ENCODE assay signal across 27 cellular contexts in the genomic region with DNA sequence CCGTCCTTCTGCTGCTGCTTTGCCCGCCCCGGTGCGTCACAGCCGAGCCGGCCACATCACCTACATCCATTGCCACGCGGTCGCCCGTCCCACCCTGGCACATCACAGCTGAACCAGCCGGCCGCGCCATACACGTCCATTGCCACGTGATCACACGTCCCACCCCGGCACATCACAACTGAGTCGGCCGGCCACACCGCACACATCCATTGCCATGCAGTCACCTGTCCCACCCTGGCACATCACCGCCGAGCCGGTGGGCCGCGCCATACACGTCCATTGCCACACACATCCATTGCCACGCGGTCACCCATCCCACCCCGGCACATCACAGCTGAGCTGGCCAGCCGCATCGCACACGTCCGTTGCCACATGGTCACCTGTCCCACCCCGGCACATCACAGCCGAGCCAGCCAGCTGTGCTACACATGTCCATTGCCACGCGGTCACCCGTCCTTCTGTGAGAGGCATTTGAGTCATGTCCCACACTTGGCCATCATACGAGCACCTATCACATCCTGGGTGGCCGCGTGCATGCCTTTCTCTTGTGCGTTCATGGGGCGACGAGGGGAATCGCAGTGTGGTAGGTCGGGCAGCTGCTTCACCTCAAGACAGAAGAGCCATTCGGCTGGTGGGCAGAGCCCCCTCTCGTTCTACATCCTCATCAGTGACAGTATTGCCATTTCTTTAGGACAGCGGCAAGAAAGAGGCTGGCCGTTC.
"Had no signal": no experiment of that assay in that cellular context is flagged by ENCODE, and none has a peak within 500 bp of the region (broad histone marks: within the 10 kb centered on the region; RNA-seq: fewer than 3 reads in every experiment).

No MANE protein-coding gene starts in this region.

- H3K4me1 ChIP-seq: adrenal gland, parathyroid adenoma, thyroid gland had no signal

- H3K9ac ChIP-seq: parathyroid adenoma had no signal

- H3K27ac ChIP-seq: adrenal gland, epithelial cell of prostate, parathyroid adenoma, thyroid gland had no signal

- H3K36me3 ChIP-seq: adrenal gland, thyroid gland had no signal

- ATAC-seq: activated CD4-positive, alpha-beta T cell treated with anti-CD3 and anti-CD28 coated beads for 36 hours; left lobe of liver; T-helper 17 cell had no signal

- H3K27ac Mint-ChIP-seq: activated B cell treated with CpG ODN at 0.5 μM for 24 hours; activated CD4-positive, alpha-beta T cell treated with anti-CD3 and anti-CD28 coated beads for 36 hours; activated naive CD8-positive, alpha-beta T cell; activated T-cell treated with anti-CD3 and anti-CD28 coated beads, Interleukin-2, amount 50 U/mL, for 24 hours; activated T-helper 2 cell treated with anti-CD3 and anti-CD28 coated beads, Interferon-gamma antibody, Interleukin-2, Interleukin-4, amounts not matched to agents 10 μg/mL and 5 μg/mL and 100 μg/mL, durations not matched to agents 14 hours and 24 hours and 36 hours; nephron; stimulated activated naive CD8-positive, alpha-beta T cell treated with anti-CD3 and anti-CD28 coated beads, Interleukin-15, Interleukin-2, amounts not matched to agents 100 ng/mL and 50 ng/mL, for 24 hours; T-helper 17 cell had no signal

- H3K79me2 ChIP-seq: parathyroid adenoma had no signal

- H3K36me3 Mint-ChIP-seq: activated naive CD8-positive, alpha-beta T cell had no signal

- H2AFZ ChIP-seq: parathyroid adenoma had no signal

- FAIRE-seq: astrocyte, keratinocyte had no signal

- H3K27me3 Mint-ChIP-seq: activated CD4-positive, alpha-beta T cell treated with anti-CD3 and anti-CD28 coated beads for 36 hours; activated naive CD8-positive, alpha-beta T cell; stimulated activated naive CD8-positive, alpha-beta T cell treated with anti-CD3 and anti-CD28 coated beads, Interleukin-15, Interleukin-2, amounts not matched to agents 100 ng/mL and 50 ng/mL, for 24 hours had no signal

- H3K4me1 Mint-ChIP-seq: activated B cell treated with CpG ODN at 0.5 μM for 24 hours; activated CD4-positive, alpha-beta T cell treated with anti-CD3 and anti-CD28 coated beads for 36 hours had no signal

- H3K4me3 Mint-ChIP-seq: activated B cell treated with CpG ODN at 0.5 μM for 24 hours; activated CD4-positive, alpha-beta T cell treated with anti-CD3 and anti-CD28 coated beads for 36 hours; activated naive CD8-positive, alpha-beta T cell; activated T-cell treated with anti-CD3 and anti-CD28 coated beads, Interleukin-2, amount 50 U/mL, for 24 hours; nephron; stimulated activated naive CD8-positive, alpha-beta T cell treated with anti-CD3 and anti-CD28 coated beads, Interleukin-15, Interleukin-2, amounts not matched to agents 100 ng/mL and 50 ng/mL, for 24 hours; T-helper 17 cell had no signal

- H3K4me3 ChIP-seq: adrenal gland, thyroid gland had no signal

- H3K27me3 ChIP-seq: adrenal gland, thyroid gland had no signal

- H3K9me3 ChIP-seq: adrenal gland, thyroid gland had no signal

- H3K9me3 Mint-ChIP-seq: activated T-helper 2 cell treated with anti-CD3 and anti-CD28 coated beads, Interferon-gamma antibody, Interleukin-2, Interleukin-4, amounts not matched to agents 10 μg/mL and 5 μg/mL and 100 μg/mL, durations not matched to agents 14 hours and 24 hours and 36 hours; stimulated activated naive CD8-positive, alpha-beta T cell treated with anti-CD3 and anti-CD28 coated beads, Interleukin-15, Interleukin-2, amounts not matched to agents 100 ng/mL and 50 ng/mL, for 24 hours had no signal

- DNase-seq: activated B cell treated with CpG ODN at 0.5 μM for 24 hours; activated CD4-positive, alpha-beta T cell treated with anti-CD3 and anti-CD28 coated beads for 36 hours; activated CD4-positive, alpha-beta T cell treated with anti-CD3 and anti-CD28 coated beads, Interleukin-2, amount 50 U/mL, for 4 hours; activated CD8-positive, alpha-beta memory T cell treated with anti-CD3 and anti-CD28 coated beads for 24 hours; activated CD8-positive, alpha-beta memory T cell treated with anti-CD3 and anti-CD28 coated beads, Interleukin-2, amount 50 U/mL, for 4 hours; activated naive CD4-positive, alpha-beta T cell; activated T-cell treated with anti-CD3 and anti-CD28 coated beads, Interleukin-2, amount 50 U/mL, for 24 hours; adrenal gland; cerebellar nuclear complex; cortex of kidney; mammary epithelial cell; midbrain; nucleus accumbens; stimulated activated CD4-positive, alpha-beta T cell treated with anti-CD3 and anti-CD28 coated beads, Interleukin-4, amount 100 ng/mL, for 1 hour; substantia nigra; SW 1271; T-helper 17 cell; thyroid gland had no signal
